Comparison of ENCODE assay signal across 12 cellular contexts in genomic region chr5:78526049-78526525, GRCh38.
DNase-seq lines count a peak whose midpoint lies in the region; ATAC-seq, FAIRE-seq and TF ChIP-seq lines count a peak whose summit lies in the region.
"Had no signal": no experiment of that assay in that cellular context is flagged by ENCODE, and none has a peak within 500 bp of the region (broad histone marks: within the 10 kb centered on the region; RNA-seq: fewer than 3 reads in every experiment).

No MANE protein-coding gene starts in this region.

- TF ChIP-seq CTCF in fibroblast of lung (conservative IDR thresholded peaks at IDR 0.05 in 1 of 2, IDR thresholded peaks at IDR 0.05 in 1 of 2; ENCODE audit: low read depth in 1 of 2, low read length in 2 of 2) (no peak), sigmoid colon (IDR thresholded peaks at IDR 0.05) (no peak)

- no peak for TF ChIP-seq EP300 in sigmoid colon (IDR thresholded peaks at IDR 0.05)

- intact Hi-C loops in sigmoid colon (cut with DNase I): no loop called here
- intact Hi-C loops in activated T-helper 2 cell treated with anti-CD3 and anti-CD28 coated beads, Interferon-gamma antibody, Interleukin-2, Interleukin-4, amounts not matched to agents 10 μg/mL and 5 μg/mL and 100 μg/mL, durations not matched to agents 14 hours and 24 hours and 36 hours (cut with micrococcal nuclease): no loop called here

- TF ChIP-seq POLR2A in GM12892 (IDR thresholded peaks at IDR 0.05; ENCODE audit: low read depth, low read length) (no peak), sigmoid colon (IDR thresholded peaks at IDR 0.05) (no peak)

- no peaks in the 10 kb centered on the region for H4K20me1 ChIP-seq in fibroblast of lung (ENCODE audit: control insufficient read depth, extremely low read depth, insufficient read depth, low read length)

- no peaks in the 10 kb centered on the region for H3K36me3 Mint-ChIP-seq in activated T-helper 2 cell treated with anti-CD3 and anti-CD28 coated beads, Interferon-gamma antibody, Interleukin-2, Interleukin-4, amounts not matched to agents 10 μg/mL and 5 μg/mL and 100 μg/mL, durations not matched to agents 14 hours and 24 hours and 36 hours (ENCODE audit: low read depth)
- H3K36me3 Mint-ChIP-seq: natural killer cell treated with Interleukin-12 subunit alpha and Interleukin-12 subunit beta and Interleukin-15 and Interleukin-18, amount 100 ng/mL, for 72 hours had no signal

- H3K9me3 ChIP-seq in fibroblast of lung (ENCODE audit: control insufficient read depth, insufficient read depth, low read depth, low read length) (no peaks in the 10 kb centered on the region), sigmoid colon (no peaks in the 10 kb centered on the region)

- no peak overlapping the region for H3K27ac Mint-ChIP-seq in activated T-helper 2 cell treated with anti-CD3 and anti-CD28 coated beads, Interferon-gamma antibody, Interleukin-2, Interleukin-4, amounts not matched to agents 10 μg/mL and 5 μg/mL and 100 μg/mL, durations not matched to agents 14 hours and 24 hours and 36 hours
- H3K27ac Mint-ChIP-seq: activated B cell treated with CpG ODN at 0.5 μM for 24 hours; natural killer cell treated with Interleukin-12 subunit alpha and Interleukin-12 subunit beta and Interleukin-15 and Interleukin-18, amount 100 ng/mL, for 72 hours had no signal

- DNase-seq in GM12892 (ENCODE audit: insufficient read length) (no peak), RPMI7951 (ENCODE audit: low read depth) (peak; percentile 75), fibroblast of lung (ENCODE audit: low read depth in 2 of 2) (peak; percentile 63 to 90), sigmoid colon (no peak), urothelium cell line (ENCODE audit: low spot score) (no peak), NCI-H1105 treated with DMSO at 0.1 percent for 48 hours (lab: John Stamatoyannopoulos, UW) (no peak)
- DNase-seq in activated T-helper 2 cell treated with anti-CD3 and anti-CD28 coated beads, Interferon-gamma antibody, Interleukin-2, Interleukin-4, amounts not matched to agents 10 μg/mL and 5 μg/mL and 100 μg/mL, durations not matched to agents 14 hours and 24 hours and 36 hours (ENCODE audit: low spot score): no peak
- DNase-seq: activated B cell treated with CpG ODN at 0.5 μM for 24 hours, dorsolateral prefrontal cortex, NCI-H69 had no signal

- FAIRE-seq in GM12892 (lab: Jason Lieb, UNC) (peak; percentile 61), urothelium cell line (lab: Jason Lieb, UNC) (no peak)

- H2AFZ ChIP-seq in fibroblast of lung (ENCODE audit: low read length): no peak overlapping the region

- peak overlapping the region; percentile 86 for H3K27ac ChIP-seq in fibroblast of lung (ENCODE audit: insufficient read depth, low read length)
- H3K27ac ChIP-seq in sigmoid colon: peak overlapping the region in 3 of 4 donors; percentile 79 to 86 (median 84)

- H3K79me2 ChIP-seq in fibroblast of lung (ENCODE audit: control insufficient read depth, insufficient read depth, low read length): no peaks in the 10 kb centered on the region

- H3K4me3 Mint-ChIP-seq in activated T-helper 2 cell treated with anti-CD3 and anti-CD28 coated beads, Interferon-gamma antibody, Interleukin-2, Interleukin-4, amounts not matched to agents 10 μg/mL and 5 μg/mL and 100 μg/mL, durations not matched to agents 14 hours and 24 hours and 36 hours (ENCODE audit: low read depth): no peak overlapping the region
- H3K4me3 Mint-ChIP-seq: activated B cell treated with CpG ODN at 0.5 μM for 24 hours; natural killer cell treated with Interleukin-12 subunit alpha and Interleukin-12 subunit beta and Interleukin-15 and Interleukin-18, amount 100 ng/mL, for 72 hours had no signal

- H3K36me3 ChIP-seq in fibroblast of lung (ENCODE audit: control insufficient read depth, insufficient read depth, low read length) (no peaks in the 10 kb centered on the region), sigmoid colon (no peaks in the 10 kb centered on the region)

- no peak for ATAC-seq in HG03139 (IDR thresholded peaks at IDR 0.05; ENCODE audit: unreplicated experiment)

- peaks cover 5% of the 10 kb centered on the region for H3K4me1 Mint-ChIP-seq in activated T-helper 2 cell treated with anti-CD3 and anti-CD28 coated beads, Interferon-gamma antibody, Interleukin-2, Interleukin-4, amounts not matched to agents 10 μg/mL and 5 μg/mL and 100 μg/mL, durations not matched to agents 14 hours and 24 hours and 36 hours (ENCODE audit: low read depth)

- peaks cover 13% of the 10 kb centered on the region for H3K27me3 Mint-ChIP-seq in activated T-helper 2 cell treated with anti-CD3 and anti-CD28 coated beads, Interferon-gamma antibody, Interleukin-2, Interleukin-4, amounts not matched to agents 10 μg/mL and 5 μg/mL and 100 μg/mL, durations not matched to agents 14 hours and 24 hours and 36 hours (ENCODE audit: low read depth)
- H3K27me3 Mint-ChIP-seq: activated B cell treated with CpG ODN at 0.5 μM for 24 hours had no signal

- H3K27me3 ChIP-seq in fibroblast of lung (ENCODE audit: control insufficient read depth, insufficient read depth, low read length) (no peaks in the 10 kb centered on the region), sigmoid colon (no peaks in the 10 kb centered on the region)
- H3K27me3 ChIP-seq: dorsolateral prefrontal cortex had no signal

- H3K9ac ChIP-seq in fibroblast of lung (ENCODE audit: insufficient read depth, low read length): no peak overlapping the region

- H3K4me3 ChIP-seq in fibroblast of lung (replicated peaks in 1 of 4; ENCODE audit: control extremely low read depth in 1 of 4, insufficient read depth in 1 of 4, low read depth in 3 of 4, low read length in 4 of 4) (no peak overlapping the region), sigmoid colon (no peak overlapping the region)
- H3K4me3 ChIP-seq: dorsolateral prefrontal cortex had no signal

- 80 to 88% methylated on average over 7 of the region's 7 CpGs for WGBS in sigmoid colon, 2 donors

- no peaks in the 10 kb centered on the region for H3K9me3 Mint-ChIP-seq in activated T-helper 2 cell treated with anti-CD3 and anti-CD28 coated beads, Interferon-gamma antibody, Interleukin-2, Interleukin-4, amounts not matched to agents 10 μg/mL and 5 μg/mL and 100 μg/mL, durations not matched to agents 14 hours and 24 hours and 36 hours
- H3K9me3 Mint-ChIP-seq: activated B cell treated with CpG ODN at 0.5 μM for 24 hours; natural killer cell treated with Interleukin-12 subunit alpha and Interleukin-12 subunit beta and Interleukin-15 and Interleukin-18, amount 100 ng/mL, for 72 hours had no signal

- H3K4me1 ChIP-seq in fibroblast of lung (ENCODE audit: control insufficient read depth, extremely low read depth, insufficient read depth, low read length) (peaks cover 32% of the 10 kb centered on the region), sigmoid colon (peaks cover 0 to 82% (median 44%) of the 10 kb centered on the region in 4 donors)

- peak overlapping the region; percentile 13 for H3K4me2 ChIP-seq in fibroblast of lung (ENCODE audit: extremely low read depth, insufficient read depth, low read length)

Comparison
In these comparisons a context has a peak if more than half of its experiments do, and no peak if none do; other contexts are left out.
1. DNase-seq: peak in RPMI7951 (single experiment) and fibroblast of lung (2 of 2); none in GM12892 (single experiment), sigmoid colon (single experiment), urothelium cell line (single experiment), activated T-helper 2 cell treated with anti-CD3 and anti-CD28 coated beads, Interferon-gamma antibody, Interleukin-2, Interleukin-4, amounts not matched to agents 10 μg/mL and 5 μg/mL and 100 μg/mL, durations not matched to agents 14 hours and 24 hours and 36 hours (single experiment) and NCI-H1105 treated with DMSO at 0.1 percent for 48 hours (single experiment).